ENCODE assay signal across 19 cellular contexts in genomic region chr3:32453346-32453745, GRCh38. TPM values are rescaled to one million over a fixed set of nuclear protein-coding genes. Genes with fewer than 3 reads are reported as not detected.
DNase-seq lines count a peak whose midpoint lies in the region; ATAC-seq and TF ChIP-seq lines count a peak whose summit lies in the region.
"Had no signal": no experiment of that assay in that cellular context is flagged by ENCODE, and none has a peak within 500 bp of the region (broad histone marks: within the 10 kb centered on the region; RNA-seq: fewer than 3 reads in every experiment).

No MANE protein-coding gene starts in this region.

- peak overlapping the region in 6 of 8 donors; percentile 32 to 79 (median 56) for H3K27ac Mint-ChIP-seq in CD8-positive, alpha-beta memory T cell
- peak overlapping the region; percentile 47 for H3K27ac Mint-ChIP-seq in activated naive CD8-positive, alpha-beta T cell treated with anti-CD3 and anti-CD28 coated beads, Interleukin-2, amount 10 ng/mL, durations not matched to agents 7 days and 5 days

- POLR2A ChIA-PET in CD8-positive, alpha-beta memory T cell (lab: Charles Lee), result no interaction called here
- POLR2A ChIA-PET in activated naive CD8-positive, alpha-beta T cell treated with anti-CD3 and anti-CD28 coated beads, Interleukin-2, amount 10 ng/mL, durations not matched to agents 7 days and 5 days (lab: Charles Lee), result no interaction called here

- no peaks in the 10 kb centered on the region for H3K79me2 ChIP-seq in ACC112 (ENCODE audit: control insufficient read depth, insufficient read depth, low read length, unreplicated experiment)

- no peak for TF ChIP-seq CTCF in fibroblast of the aortic adventitia (IDR thresholded peaks at IDR 0.05; ENCODE audit: insufficient read depth, low read length)

- no peak overlapping the region for H3K4me3 Mint-ChIP-seq in CD8-positive, alpha-beta memory T cell
- no peak overlapping the region for H3K4me3 Mint-ChIP-seq in activated naive CD8-positive, alpha-beta T cell treated with anti-CD3 and anti-CD28 coated beads, Interleukin-2, amount 10 ng/mL, durations not matched to agents 7 days and 5 days
- H3K4me3 Mint-ChIP-seq: stimulated activated naive CD8-positive, alpha-beta T cell treated with anti-CD3 and anti-CD28 coated beads, Interleukin-15, amount 100 ng/mL, for 72 hours had no signal

- no peak overlapping the region for H2AFZ ChIP-seq in ACC112 (ENCODE audit: low read length, unreplicated experiment)

- H3K4me3 ChIP-seq in ACC112 (ENCODE audit: low read depth, low read length) (no peak overlapping the region), fibroblast of the aortic adventitia (ENCODE audit: low read depth, low read length) (no peak overlapping the region)
- no peak overlapping the region for H3K4me3 ChIP-seq in CD8-positive, alpha-beta memory T cell (ENCODE audit: low read length)
- H3K4me3 ChIP-seq: dorsolateral prefrontal cortex, gastroesophageal sphincter had no signal

- H3K27me3 ChIP-seq in ACC112 (ENCODE audit: insufficient read depth, low read length), result no peaks in the 10 kb centered on the region
- H3K27me3 ChIP-seq in CD8-positive, alpha-beta memory T cell (ENCODE audit: insufficient read depth, low read length, poor library complexity, severe bottlenecking), result no peaks in the 10 kb centered on the region
- H3K27me3 ChIP-seq: gastroesophageal sphincter had no signal

- peaks cover 3% of the 10 kb centered on the region for H3K4me1 ChIP-seq in ACC112 (ENCODE audit: control insufficient read depth, insufficient read depth, low read length, unreplicated experiment)
- H3K4me1 ChIP-seq in CD8-positive, alpha-beta memory T cell (ENCODE audit: insufficient read depth, low read length), result peaks cover 41% of the 10 kb centered on the region

- CTCF ChIA-PET in CD8-positive, alpha-beta memory T cell (lab: Charles Lee), result interaction anchor here (0.6 to 2.4 kb wide), 3 partner anchors 14 to 60 kb away, joined by 3 to 13 read pairs (median 9); no protein-coding TSS in a partner anchor

- peaks cover 36 to 69% (median 51%) of the 10 kb centered on the region in 3 donors for H3K4me1 Mint-ChIP-seq in CD8-positive, alpha-beta memory T cell
- H3K4me1 Mint-ChIP-seq in activated naive CD8-positive, alpha-beta T cell treated with anti-CD3 and anti-CD28 coated beads, Interleukin-2, amount 10 ng/mL, durations not matched to agents 7 days and 5 days, result peaks cover 33% of the 10 kb centered on the region

- H3K27ac ChIP-seq in ACC112 (ENCODE audit: low read depth, low read length), result peak overlapping the region; percentile 25; the same call in 1 of the 2 replicates
- no peak overlapping the region for H3K27ac ChIP-seq in CD8-positive, alpha-beta memory T cell (ENCODE audit: low read depth, low read length)
- H3K27ac ChIP-seq: dorsolateral prefrontal cortex, gastroesophageal sphincter, RWPE1 had no signal

- no peaks in the 10 kb centered on the region for H3K9me3 ChIP-seq in CD8-positive, alpha-beta memory T cell (ENCODE audit: low read length)
- H3K9me3 ChIP-seq: gastroesophageal sphincter had no signal

- no peak for ATAC-seq in activated naive CD8-positive, alpha-beta T cell treated with anti-CD3 and anti-CD28 coated beads, Interleukin-2, amount 10 ng/mL, durations not matched to agents 7 days and 5 days (ENCODE audit: low read depth)
- ATAC-seq in GM18873 (IDR thresholded peaks at IDR 0.05; ENCODE audit: low FRiP score, unreplicated experiment) (no peak), left lobe of liver (no peak), HG03342 (IDR thresholded peaks at IDR 0.05; ENCODE audit: unreplicated experiment) (no peak)
- ATAC-seq: gastroesophageal sphincter; stimulated activated naive CD8-positive, alpha-beta T cell treated with anti-CD3 and anti-CD28 coated beads, Interleukin-15, amount 100 ng/mL, for 72 hours had no signal

- no peaks in the 10 kb centered on the region for H3K9me3 Mint-ChIP-seq in CD8-positive, alpha-beta memory T cell
- no peaks in the 10 kb centered on the region for H3K9me3 Mint-ChIP-seq in activated naive CD8-positive, alpha-beta T cell treated with anti-CD3 and anti-CD28 coated beads, Interleukin-2, amount 10 ng/mL, durations not matched to agents 7 days and 5 days
- H3K9me3 Mint-ChIP-seq: stimulated activated naive CD8-positive, alpha-beta T cell treated with anti-CD3 and anti-CD28 coated beads, Interleukin-15, amount 100 ng/mL, for 72 hours had no signal

- H3K27me3 Mint-ChIP-seq in CD8-positive, alpha-beta memory T cell, result no peaks in the 10 kb centered on the region
- no peaks in the 10 kb centered on the region for H3K27me3 Mint-ChIP-seq in activated naive CD8-positive, alpha-beta T cell treated with anti-CD3 and anti-CD28 coated beads, Interleukin-2, amount 10 ng/mL, durations not matched to agents 7 days and 5 days
- H3K27me3 Mint-ChIP-seq: stimulated activated naive CD8-positive, alpha-beta T cell treated with anti-CD3 and anti-CD28 coated beads, Interleukin-15, amount 100 ng/mL, for 72 hours had no signal

- peaks cover 25 to 71% (median 32%) of the 10 kb centered on the region in 3 donors for H3K36me3 Mint-ChIP-seq in CD8-positive, alpha-beta memory T cell
- peaks cover 24% of the 10 kb centered on the region for H3K36me3 Mint-ChIP-seq in activated naive CD8-positive, alpha-beta T cell treated with anti-CD3 and anti-CD28 coated beads, Interleukin-2, amount 10 ng/mL, durations not matched to agents 7 days and 5 days

- DNase-seq in CD8-positive, alpha-beta memory T cell, result no peak
- DNase-seq in activated naive CD8-positive, alpha-beta T cell treated with anti-CD3 and anti-CD28 coated beads, Interleukin-2, amount 10 ng/mL, durations not matched to agents 7 days and 5 days, result no peak
- DNase-seq in fibroblast of the aortic adventitia (ENCODE audit: low read depth) (peak; percentile 67), left lobe of liver (ENCODE audit: low spot score) (no peak), Kasumi-1 (lab: John Stamatoyannopoulos, UW) (no peak)
- DNase-seq: activated CD4-positive, alpha-beta T cell treated with anti-CD3 and anti-CD28 coated beads, Interleukin-2, amount 50 U/mL, for 4 hours; activated naive CD4-positive, alpha-beta T cell treated with anti-CD3 and anti-CD28 coated beads, Interleukin-2, amount 50 U/mL, for 16 hours; dorsolateral prefrontal cortex; kidney; NCI-H1105 treated with DMSO at 0.1 percent for 48 hours; NCI-H526 treated with DMSO at 0.1 percent for 48 hours; retina; stimulated activated CD4-positive, alpha-beta T cell treated with anti-CD3 and anti-CD28 coated beads, Interleukin-4, amount 100 ng/mL, for 4 hours had no signal

- 0 out of 2 replicates have a peak, but pooled peaks cover 4% of the 10 kb centered on the region for H3K36me3 ChIP-seq in ACC112 (ENCODE audit: insufficient read depth, low read length)
- H3K36me3 ChIP-seq in CD8-positive, alpha-beta memory T cell (ENCODE audit: insufficient read depth, low read length), result peaks cover 10% of the 10 kb centered on the region

RNA-seq across cellular contexts. Expression of gene CMTM6, which starts 49.3 kb away (rescaled TPM):
- total RNA-seq in CD8-positive, alpha-beta memory T cell, result 10 to 100 TPM; 91.8 to 96.2 TPM
- 58.1 TPM for polyA plus RNA-seq in CD8-positive, alpha-beta memory T cell
- total RNA-seq in activated naive CD8-positive, alpha-beta T cell treated with anti-CD3 and anti-CD28 coated beads, Interleukin-2, amount 10 ng/mL, durations not matched to agents 7 days and 5 days, result 10 to 100 TPM; 37.8 to 38.0 TPM
- total RNA-seq in fibroblast of the aortic adventitia (ENCODE audit: low replicate concordance), result 43.1 and 81.4 TPM in 2 replicates
- total RNA-seq in left lobe of liver, result 46.5 TPM
